1 cellular context compared by ENCODE assay signal in genomic region chr18:55109818-55110414, GRCh38.
TF ChIP-seq lines count a peak whose summit lies in the region.

No MANE protein-coding gene starts in this region.

TF ChIP-seq in GM23338, 12 proteins besides CTCF, POLR2A, EP300 and RAD21 (continued from another document):
- TF ChIP-seq, protein P1, sequence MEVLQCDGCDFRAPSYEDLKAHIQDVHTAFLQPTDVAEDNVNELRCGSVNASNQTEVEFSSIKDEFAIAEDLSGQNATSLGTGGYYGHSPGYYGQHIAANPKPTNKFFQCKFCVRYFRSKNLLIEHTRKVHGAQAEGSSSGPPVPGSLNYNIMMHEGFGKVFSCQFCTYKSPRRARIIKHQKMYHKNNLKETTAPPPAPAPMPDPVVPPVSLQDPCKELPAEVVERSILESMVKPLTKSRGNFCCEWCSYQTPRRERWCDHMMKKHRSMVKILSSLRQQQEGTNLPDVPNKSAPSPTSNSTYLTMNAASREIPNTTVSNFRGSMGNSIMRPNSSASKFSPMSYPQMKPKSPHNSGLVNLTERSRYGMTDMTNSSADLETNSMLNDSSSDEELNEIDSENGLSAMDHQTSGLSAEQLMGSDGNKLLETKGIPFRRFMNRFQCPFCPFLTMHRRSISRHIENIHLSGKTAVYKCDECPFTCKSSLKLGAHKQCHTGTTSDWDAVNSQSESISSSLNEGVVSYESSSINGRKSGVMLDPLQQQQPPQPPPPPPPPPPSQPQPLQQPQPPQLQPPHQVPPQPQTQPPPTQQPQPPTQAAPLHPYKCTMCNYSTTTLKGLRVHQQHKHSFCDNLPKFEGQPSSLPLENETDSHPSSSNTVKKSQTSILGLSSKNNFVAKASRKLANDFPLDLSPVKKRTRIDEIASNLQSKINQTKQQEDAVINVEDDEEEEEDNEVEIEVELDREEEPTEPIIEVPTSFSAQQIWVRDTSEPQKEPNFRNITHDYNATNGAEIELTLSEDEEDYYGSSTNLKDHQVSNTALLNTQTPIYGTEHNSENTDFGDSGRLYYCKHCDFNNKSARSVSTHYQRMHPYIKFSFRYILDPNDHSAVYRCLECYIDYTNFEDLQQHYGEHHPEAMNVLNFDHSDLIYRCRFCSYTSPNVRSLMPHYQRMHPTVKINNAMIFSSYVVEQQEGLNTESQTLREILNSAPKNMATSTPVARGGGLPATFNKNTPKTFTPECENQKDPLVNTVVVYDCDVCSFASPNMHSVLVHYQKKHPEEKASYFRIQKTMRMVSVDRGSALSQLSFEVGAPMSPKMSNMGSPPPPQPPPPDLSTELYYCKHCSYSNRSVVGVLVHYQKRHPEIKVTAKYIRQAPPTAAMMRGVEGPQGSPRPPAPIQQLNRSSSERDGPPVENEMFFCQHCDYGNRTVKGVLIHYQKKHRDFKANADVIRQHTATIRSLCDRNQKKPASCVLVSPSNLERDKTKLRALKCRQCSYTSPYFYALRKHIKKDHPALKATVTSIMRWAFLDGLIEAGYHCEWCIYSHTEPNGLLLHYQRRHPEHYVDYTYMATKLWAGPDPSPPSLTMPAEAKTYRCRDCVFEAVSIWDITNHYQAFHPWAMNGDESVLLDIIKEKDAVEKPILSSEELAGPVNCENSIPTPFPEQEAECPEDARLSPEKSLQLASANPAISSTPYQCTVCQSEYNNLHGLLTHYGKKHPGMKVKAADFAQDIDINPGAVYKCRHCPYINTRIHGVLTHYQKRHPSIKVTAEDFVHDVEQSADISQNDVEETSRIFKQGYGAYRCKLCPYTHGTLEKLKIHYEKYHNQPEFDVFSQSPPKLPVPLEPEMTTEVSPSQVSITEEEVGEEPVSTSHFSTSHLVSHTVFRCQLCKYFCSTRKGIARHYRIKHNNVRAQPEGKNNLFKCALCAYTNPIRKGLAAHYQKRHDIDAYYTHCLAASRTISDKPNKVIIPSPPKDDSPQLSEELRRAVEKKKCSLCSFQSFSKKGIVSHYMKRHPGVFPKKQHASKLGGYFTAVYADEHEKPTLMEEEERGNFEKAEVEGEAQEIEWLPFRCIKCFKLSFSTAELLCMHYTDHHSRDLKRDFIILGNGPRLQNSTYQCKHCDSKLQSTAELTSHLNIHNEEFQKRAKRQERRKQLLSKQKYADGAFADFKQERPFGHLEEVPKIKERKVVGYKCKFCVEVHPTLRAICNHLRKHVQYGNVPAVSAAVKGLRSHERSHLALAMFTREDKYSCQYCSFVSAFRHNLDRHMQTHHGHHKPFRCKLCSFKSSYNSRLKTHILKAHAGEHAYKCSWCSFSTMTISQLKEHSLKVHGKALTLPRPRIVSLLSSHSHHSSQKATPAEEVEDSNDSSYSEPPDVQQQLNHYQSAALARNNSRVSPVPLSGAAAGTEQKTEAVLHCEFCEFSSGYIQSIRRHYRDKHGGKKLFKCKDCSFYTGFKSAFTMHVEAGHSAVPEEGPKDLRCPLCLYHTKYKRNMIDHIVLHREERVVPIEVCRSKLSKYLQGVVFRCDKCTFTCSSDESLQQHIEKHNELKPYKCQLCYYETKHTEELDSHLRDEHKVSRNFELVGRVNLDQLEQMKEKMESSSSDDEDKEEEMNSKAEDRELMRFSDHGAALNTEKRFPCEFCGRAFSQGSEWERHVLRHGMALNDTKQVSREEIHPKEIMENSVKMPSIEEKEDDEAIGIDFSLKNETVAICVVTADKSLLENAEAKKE (CRISPR knock-in tag; IDR thresholded peaks at IDR 0.05), result peak; percentile 62; the same call in 1 of the 2 replicates
